8 cellular contexts compared by ENCODE assay signal in genomic region chr4:56467284-56468096, GRCh38. TPM values are rescaled to one million over a fixed set of nuclear protein-coding genes. Genes with fewer than 3 reads are reported as not detected.
DNase-seq lines count a peak whose midpoint lies in the region; ATAC-seq and TF ChIP-seq lines count a peak whose summit lies in the region.

Gene SRP72 (plus strand): TSS chr4:56467617. CDS start chr4:56467636, 19 bp downstream.

- H3K27me3 Mint-ChIP-seq in endothelial cell (ENCODE audit: unreplicated experiment), result peaks cover 12% of the 10 kb centered on the region

- peak within 1 kb of the TSS; percentile 97 for H3K27ac Mint-ChIP-seq in endothelial cell (ENCODE audit: unreplicated experiment)

- peaks cover 9% of the 10 kb centered on the region; the same call in 1 of the 2 replicates for H3F3A ChIP-seq in OCI-LY1 (ENCODE audit: insufficient read depth, low read length)

- no peaks in the 10 kb centered on the region for H4K20me1 ChIP-seq in OCI-LY1 (ENCODE audit: insufficient read depth, low read length)

- no peaks in the 10 kb centered on the region for H3K9me2 ChIP-seq in OCI-LY1 (ENCODE audit: low read depth, low read length)

- peak; percentile 68 for DNase-seq in Caki2 (ENCODE audit: low read depth)
- peak; percentile 90 for DNase-seq in activated CD8-positive, alpha-beta memory T cell treated with anti-CD3 and anti-CD28 coated beads, Interleukin-2, amount 50 U/mL, for 48 hours
- DNase-seq in endothelial cell (ENCODE audit: low spot score), result peak; percentile 88
- DNase-seq in midbrain (lab: John Stamatoyannopoulos, UW), result peak; percentile 91
- peak; percentile 68 to 84 for DNase-seq in stimulated activated CD8-positive, alpha-beta memory T cell treated with anti-CD3 and anti-CD28 coated beads, Interleukin-2, amount 100 ng/mL, for 1 hour (ENCODE audit: low read depth in 2 of 2)

- TF ChIP-seq CTCF in OCI-LY1 (IDR thresholded peaks at IDR 0.05; ENCODE audit: low read length) (no peak), endothelial cell (IDR thresholded peaks at IDR 0.05; ENCODE audit: unreplicated experiment) (no peak)

- H3K4me3 ChIP-seq in HUES48 (ENCODE audit: low read depth, low read length) (peak within 1 kb of the TSS; percentile 79), OCI-LY1 (ENCODE audit: low read depth, low read length, poor library complexity, severe bottlenecking) (peak within 1 kb of the TSS; percentile 80)

- H3K4me3 Mint-ChIP-seq in endothelial cell (ENCODE audit: unreplicated experiment), result peak within 1 kb of the TSS; percentile 98

- H2AFZ ChIP-seq in OCI-LY1 (ENCODE audit: low read length), result 0 out of 2 replicates have a peak within 1 kb of the TSS, but pooled peaks have one; percentile 27

- peaks cover 53% of the 10 kb centered on the region for H3K4me1 Mint-ChIP-seq in endothelial cell (ENCODE audit: unreplicated experiment)

- peak within 1 kb of the TSS; percentile 78 for H3K4me2 ChIP-seq in OCI-LY1 (ENCODE audit: low read length)

- H3K9ac ChIP-seq in HUES48 (ENCODE audit: low read depth, low read length) (peak within 1 kb of the TSS; percentile 82), OCI-LY1 (ENCODE audit: low read length) (peak within 1 kb of the TSS; percentile 81)

- H3K27ac ChIP-seq in HUES48 (ENCODE audit: low read depth, low read length), result peak within 1 kb of the TSS; percentile 93
- H3K27ac ChIP-seq in OCI-LY1 (ENCODE audit: low read depth, low read length, poor library complexity, severe bottlenecking), result peak within 1 kb of the TSS; percentile 70

- peaks cover 32% of the 10 kb centered on the region for H3K79me2 ChIP-seq in OCI-LY1 (ENCODE audit: insufficient read depth, low read length)

- H3K9me3 Mint-ChIP-seq in endothelial cell (ENCODE audit: unreplicated experiment), result no peaks in the 10 kb centered on the region

- H3K36me3 ChIP-seq in HUES48 (ENCODE audit: control insufficient read depth, insufficient read depth, low read length) (peaks cover 37% of the 10 kb centered on the region), OCI-LY1 (ENCODE audit: insufficient read depth, low read length) (peaks cover 39% of the 10 kb centered on the region)

- H3K4me1 ChIP-seq in HUES48 (ENCODE audit: control insufficient read depth, insufficient read depth, low read length) (peaks cover 25% of the 10 kb centered on the region), OCI-LY1 (ENCODE audit: insufficient read depth, low read length, severe bottlenecking) (peaks cover 41% of the 10 kb centered on the region)

- H3K27me3 ChIP-seq in HUES48 (ENCODE audit: control insufficient read depth, insufficient read depth, low read length) (no peaks in the 10 kb centered on the region), OCI-LY1 (ENCODE audit: insufficient read depth, low read length) (no peaks in the 10 kb centered on the region)

- H3K9me3 ChIP-seq in HUES48 (ENCODE audit: control insufficient read depth, insufficient read depth, low read length) (no peaks in the 10 kb centered on the region), OCI-LY1 (ENCODE audit: low read length) (no peaks in the 10 kb centered on the region)

- peak; percentile 92 for ATAC-seq in GM21390 (IDR thresholded peaks at IDR 0.05; ENCODE audit: unreplicated experiment)

- in situ Hi-C loops in Caki2 (cut with HindIII; ENCODE audit: low pct_unique_long_range_greater_than_20kb, low sequenced_read_pairs), result no loop called here

- peaks cover 10% of the 10 kb centered on the region for H3K36me3 Mint-ChIP-seq in endothelial cell (ENCODE audit: low read depth, unreplicated experiment)

RNA-seq across cellular contexts. Expression of gene SRP72, which starts in this region (rescaled TPM):
- 14.5 and 18.3 TPM in 2 replicates for total RNA-seq in Caki2 (2014; rRNA removed; shearing (Covaris generic); ENCODE audit: low replicate concordance)
- total RNA-seq in endothelial cell (ENCODE audit: unreplicated experiment), result 142 TPM

Comparison
In these comparisons a context has a peak if more than half of its experiments do, and no peak if none do; other contexts are left out.
1. Peak in every context shown above with its lines: DNase-seq, ATAC-seq, H3K4me3 ChIP-seq and H3K27ac ChIP-seq.